Comparison of ENCODE assay signal across 8 cellular contexts in genomic region chr3:108100906-108101305, GRCh38. TPM values are rescaled to one million over a fixed set of nuclear protein-coding genes. Genes with fewer than 3 reads are reported as not detected.
DNase-seq lines count a peak whose midpoint lies in the region; ATAC-seq and TF ChIP-seq lines count a peak whose summit lies in the region.

No MANE protein-coding gene starts in this region.

- H3K4me1 ChIP-seq in left lung: peaks cover 0 to 45% of the 10 kb centered on the region in 2 donors

- peak; percentile 86 for ATAC-seq in GM19438 (IDR thresholded peaks at IDR 0.05; ENCODE audit: low read depth, unreplicated experiment)
- ATAC-seq in HG03378 (IDR thresholded peaks at IDR 0.05; ENCODE audit: unreplicated experiment): peak; percentile 95
- no peak for ATAC-seq in left colon
- ATAC-seq in left lung: no peak
- ATAC-seq in left cardiac atrium: no peak

- peak overlapping the region in 1 of 2 donors; percentile 55 for H3K27ac ChIP-seq in left lung

- no peaks in the 10 kb centered on the region for H3K36me3 ChIP-seq in left lung

- TF ChIP-seq CTCF in left lung (IDR thresholded peaks at IDR 0.05): no peak

- intact Hi-C loops in left colon (cut with DNase I, micrococcal nuclease) (loop anchor here in 1 of 2 donors (10.0 kb wide), 1 partner anchor 114 kb away; no protein-coding TSS in a partner anchor), left lung (cut with DNase I) (no loop called here), left cardiac atrium (cut with DNase I) (no loop called here)

- DNase-seq in COR-L47 (lab: John Stamatoyannopoulos, UW) (peak; percentile 55), left colon (no peak), left lung (no peak), left cardiac atrium (no peak), inferior parietal cortex (ENCODE audit: extremely low spot score) (no peak)
- peak; percentile 32 to 46 for DNase-seq in activated CD4-positive, alpha-beta T cell treated with anti-CD3 and anti-CD28 coated beads, Interleukin-2, amount 50 U/mL, for 4 hours

- H3K4me3 ChIP-seq in left lung: no peak overlapping the region

- no peaks in the 10 kb centered on the region for H3K9me3 ChIP-seq in left lung

- no peaks in the 10 kb centered on the region for H3K27me3 ChIP-seq in left lung

RNA-seq across cellular contexts. Expression of gene CD47, which starts 10.1 kb away (rescaled TPM):
- total RNA-seq in left colon (10 to 100 TPM; 71.1 to 81.3 TPM), left lung (100 to 1,000 TPM; 225 to 356 TPM), left cardiac atrium (10 to 100 TPM; 75.0 to 93.3 TPM)

Comparison
In these comparisons a context has a peak if more than half of its experiments do, and no peak if none do; other contexts are left out.
1. DNase-seq: peak in COR-L47 (single experiment) and activated CD4-positive, alpha-beta T cell treated with anti-CD3 and anti-CD28 coated beads, Interleukin-2, amount 50 U/mL, for 4 hours (2 of 2); none in left colon (0 of 2), left lung (0 of 2), left cardiac atrium (single experiment) and inferior parietal cortex (single experiment).
2. ATAC-seq: peak in GM19438 (single experiment) and HG03378 (single experiment); none in left colon (single experiment), left lung (single experiment) and left cardiac atrium (0 of 2).